Comparison of ENCODE assay signal across 14 cellular contexts in genomic region chr18:8264861-8265411, GRCh38.
A peak's percentile ranks its signal among the peaks of the same experiment; 100 is the strongest.
DNase-seq lines count a peak whose midpoint lies in the region; ATAC-seq and TF ChIP-seq lines count a peak whose summit lies in the region.
"Had no signal": no experiment of that assay in that cellular context is flagged by ENCODE, and none has a peak within 500 bp of the region (broad histone marks: within the 10 kb centered on the region; RNA-seq: fewer than 3 reads in every experiment).

No MANE protein-coding gene starts in this region.

- peak overlapping the region; percentile 18 for H3K27ac ChIP-seq in cardiac muscle cell
- H3K27ac ChIP-seq in left ventricle myocardium inferior (replicated peaks) = no peak overlapping the region
- no peak overlapping the region for H3K27ac ChIP-seq in lower lobe of right lung
- H3K27ac ChIP-seq in gastroesophageal sphincter = no peak overlapping the region
- no peak overlapping the region for H3K27ac ChIP-seq in gastrocnemius medialis
- H3K27ac ChIP-seq: neutrophil, skin epidermis had no signal

- H3K9me3 ChIP-seq in cardiac muscle cell (ENCODE audit: low read depth) (no peaks in the 10 kb centered on the region), left ventricle myocardium inferior (replicated peaks) (no peaks in the 10 kb centered on the region), lower lobe of right lung (no peaks in the 10 kb centered on the region), gastroesophageal sphincter (no peaks in the 10 kb centered on the region), gastrocnemius medialis (no peaks in the 10 kb centered on the region)
- H3K9me3 ChIP-seq: neutrophil had no signal

- H3K36me3 ChIP-seq in cardiac muscle cell (no peaks in the 10 kb centered on the region), left ventricle myocardium inferior (peaks cover 5% of the 10 kb centered on the region), lower lobe of right lung (peaks cover 5% of the 10 kb centered on the region), gastroesophageal sphincter (peaks cover 0 to 20% of the 10 kb centered on the region in 2 donors), gastrocnemius medialis (no peaks in the 10 kb centered on the region)
- H3K36me3 ChIP-seq: neutrophil had no signal

- in situ Hi-C loops in gastrocnemius medialis (cut with MboI; ENCODE audit: low sequenced_read_pairs in 4 of 4) = no loop called here

- intact Hi-C loops in left ventricle myocardium inferior (cut with micrococcal nuclease) (no loop called here), lower lobe of right lung (cut with DNase I) (no loop called here), gastrocnemius medialis (cut with DNase I; ENCODE audit: low total_unique reads) (no loop called here)

- TF ChIP-seq CTCF in cardiac muscle cell (IDR thresholded peaks at IDR 0.05; ENCODE audit: low read depth, low read length) (no peak), left ventricle myocardium inferior (IDR thresholded peaks at IDR 0.05; ENCODE audit: borderline replicate concordance) (no peak), lower lobe of right lung (IDR thresholded peaks at IDR 0.05) (no peak), gastroesophageal sphincter (IDR thresholded peaks at IDR 0.05) (no peak), gastrocnemius medialis (IDR thresholded peaks at IDR 0.05 in 4 of 5, conservative IDR thresholded peaks at IDR 0.05 in 1 of 5) (no peak)

- H3K4me1 ChIP-seq in cardiac muscle cell (ENCODE audit: low read depth) (peaks cover 17% of the 10 kb centered on the region), left ventricle myocardium inferior (no peaks in the 10 kb centered on the region), lower lobe of right lung (no peaks in the 10 kb centered on the region), gastroesophageal sphincter (peaks cover 0 to 4% (median 0%) of the 10 kb centered on the region in 3 donors), gastrocnemius medialis (no peaks in the 10 kb centered on the region)

- no peaks in the 10 kb centered on the region for H3K27me3 ChIP-seq in cardiac muscle cell
- H3K27me3 ChIP-seq in left ventricle myocardium inferior (ENCODE audit: low read depth) = no peaks in the 10 kb centered on the region
- no peaks in the 10 kb centered on the region for H3K27me3 ChIP-seq in lower lobe of right lung (ENCODE audit: low read depth)
- no peaks in the 10 kb centered on the region for H3K27me3 ChIP-seq in gastroesophageal sphincter
- H3K27me3 ChIP-seq in gastrocnemius medialis = no peaks in the 10 kb centered on the region
- H3K27me3 ChIP-seq: neutrophil had no signal

- 83 to 85% methylated on average over 2 of the region's 6 CpGs for WGBS in gastroesophageal sphincter (ENCODE audit: low coverage in 1 of 2), 2 donors

- TF ChIP-seq EP300 in gastroesophageal sphincter (IDR thresholded peaks at IDR 0.05) = no peak

- ATAC-seq in lower lobe of right lung (peak; percentile 36 to 62), gastroesophageal sphincter (no peak), gastrocnemius medialis (no peak)
- ATAC-seq: activated CD4-positive, alpha-beta T cell treated with anti-CD3 and anti-CD28 coated beads for 36 hours; Panc1 had no signal

- DNase-seq in cardiac muscle cell (ENCODE audit: low read depth in 1 of 2, low spot score in 1 of 2) (peak; percentile 27 to 55), left ventricle myocardium inferior (no peak), cerebellar cortex (ENCODE audit: low spot score) (peak; percentile 6), lower lobe of right lung (no peak), NOMO-1 (lab: John Stamatoyannopoulos, UW; ENCODE audit: unreplicated experiment in 2 of 2) (no peak), gastrocnemius medialis (no peak)
- DNase-seq in stimulated activated CD4-positive, alpha-beta T cell treated with anti-CD3 and anti-CD28 coated beads, Interleukin-4, amount 100 ng/mL, for 4 hours = no peak
- DNase-seq: activated CD4-positive, alpha-beta T cell treated with anti-CD3 and anti-CD28 coated beads for 36 hours; cerebellar nuclear complex; T-helper 2 cell had no signal

- no peak for TF ChIP-seq POLR2A in gastroesophageal sphincter (IDR thresholded peaks at IDR 0.05)
- no peak for TF ChIP-seq POLR2A in gastrocnemius medialis (IDR thresholded peaks at IDR 0.05)

- H3K4me3 ChIP-seq in cardiac muscle cell (no peak overlapping the region), left ventricle myocardium inferior (no peak overlapping the region), lower lobe of right lung (no peak overlapping the region), gastroesophageal sphincter (no peak overlapping the region), gastrocnemius medialis (no peak overlapping the region)
- H3K4me3 ChIP-seq: skin epidermis had no signal

Comparison
In these comparisons a context has a peak if more than half of its experiments do, and no peak if none do; other contexts are left out.
1. DNase-seq: peak in cardiac muscle cell (2 of 2) and cerebellar cortex (single experiment); none in left ventricle myocardium inferior (single experiment), lower lobe of right lung (single experiment), NOMO-1 (0 of 2), stimulated activated CD4-positive, alpha-beta T cell treated with anti-CD3 and anti-CD28 coated beads, Interleukin-4, amount 100 ng/mL, for 4 hours (0 of 2) and gastrocnemius medialis (0 of 2).
2. ATAC-seq: peak in lower lobe of right lung (2 of 2); none in gastroesophageal sphincter (single experiment) and gastrocnemius medialis (0 of 2).